ENCODE assay signal across 28 cellular contexts in the genomic region with DNA sequence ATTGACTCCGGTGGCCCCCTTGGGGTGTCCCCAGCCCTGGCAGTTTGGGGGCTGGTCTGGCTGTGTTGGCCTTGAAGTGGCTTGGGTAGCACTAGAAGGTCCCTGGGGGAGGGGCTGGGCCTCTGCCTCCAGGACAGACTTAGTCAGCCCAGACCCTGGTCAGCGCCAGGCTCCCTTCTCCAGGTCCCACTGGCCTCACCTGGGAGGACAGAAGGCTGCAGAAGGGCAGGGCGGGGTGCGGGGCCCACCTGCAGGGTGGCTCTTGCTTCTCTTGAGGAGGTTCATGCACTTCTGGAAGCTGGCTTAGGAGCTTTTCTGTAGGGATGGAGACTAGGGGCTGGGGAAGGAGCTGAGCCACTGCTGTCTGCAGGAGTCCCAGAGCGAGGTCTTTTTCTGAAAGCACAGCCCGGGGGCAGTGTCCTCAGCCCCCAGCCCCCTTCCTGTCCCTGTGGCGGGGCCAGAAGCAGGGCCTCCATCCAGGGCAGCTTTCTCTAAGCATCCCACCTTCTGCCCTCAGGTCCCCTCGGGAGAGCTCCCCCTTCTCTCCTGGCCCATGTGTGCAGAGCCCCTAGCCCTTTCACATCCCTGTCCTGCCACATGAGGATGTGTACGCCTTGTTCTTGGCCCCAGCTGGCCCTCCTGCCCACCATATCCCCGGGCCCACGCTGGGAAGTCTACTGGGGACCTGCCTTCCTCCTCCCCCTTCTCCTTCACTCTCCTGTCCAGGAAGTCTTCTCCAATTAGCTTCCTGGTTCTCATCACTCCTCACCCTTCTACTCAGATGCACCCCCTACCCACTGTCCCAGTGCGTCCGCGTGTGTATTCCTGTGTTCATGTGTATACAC. TPM values are rescaled to one million over a fixed set of nuclear protein-coding genes. Genes with fewer than 3 reads are reported as not detected.
DNase-seq lines count a peak whose midpoint lies in the region; ATAC-seq and TF ChIP-seq lines count a peak whose summit lies in the region.
"Had no signal": no experiment of that assay in that cellular context is flagged by ENCODE, and none has a peak within 500 bp of the region (broad histone marks: within the 10 kb centered on the region; RNA-seq: fewer than 3 reads in every experiment).

No MANE protein-coding gene starts in this region.

- H3K9ac ChIP-seq in SK-N-SH, result no peak overlapping the region
- no peak overlapping the region for H3K9ac ChIP-seq in endodermal cell (ENCODE audit: extremely low read depth, low read length, poor library complexity, severe bottlenecking)

- ATAC-seq in SK-N-SH treated with all-trans-retinoic acid at 6 μM for 48 hours (no peak), HG03135 (IDR thresholded peaks at IDR 0.05; ENCODE audit: unreplicated experiment) (no peak)
- ATAC-seq: activated T-cell treated with anti-CD3 and anti-CD28 coated beads, Interleukin-2, amount 50 U/mL, for 72 hours; gastroesophageal sphincter had no signal

- H3K4me1 ChIP-seq in SK-N-SH (ENCODE audit: control insufficient read depth in 1 of 2, insufficient read depth in 2 of 2, low read depth in 1 of 2, low read length in 1 of 2) (peaks cover 0 to 7% of the 10 kb centered on the region in 2 experiments; a peak in 1 of 4 replicates), endodermal cell (ENCODE audit: control insufficient read depth, insufficient read depth, low read length) (no peaks in the 10 kb centered on the region)
- no peaks in the 10 kb centered on the region for H3K4me1 ChIP-seq in effector memory CD4-positive, alpha-beta T cell (ENCODE audit: control insufficient read depth, insufficient read depth, low read length, poor library complexity, severe bottlenecking)
- H3K4me1 ChIP-seq: ascending aorta, gastroesophageal sphincter, right lobe of liver, SJCRH30 had no signal

- peak; percentile 10 for DNase-seq in SK-N-SH
- DNase-seq in H7, result peak; percentile 45
- DNase-seq in endodermal cell, result peak; percentile 38
- peak; percentile 83 for DNase-seq in osteocyte (ENCODE audit: extremely low spot score, unreplicated experiment)
- DNase-seq in effector memory CD4-positive, alpha-beta T cell, result no peak
- no peak for DNase-seq in NCI-H748 (lab: John Stamatoyannopoulos, UW; ENCODE audit: unreplicated experiment)
- DNase-seq: 8988T; activated T-cell treated with anti-CD3 and anti-CD28 coated beads, Interleukin-2, amount 50 U/mL, for 72 hours; caudate nucleus; hypothalamus; NCI-H1417 treated with DMSO at 0.1 percent for 48 hours; NCI-H345; NCI-H774; SJCRH30; stimulated activated CD4-positive, alpha-beta T cell treated with anti-CD3 and anti-CD28 coated beads, Interleukin-4, amount 100 ng/mL, for 4 hours; stimulated activated naive CD4-positive, alpha-beta T cell; T-helper 1 cell had no signal

- no peak overlapping the region for H3K4me3 ChIP-seq in SK-N-SH (ENCODE audit: low read depth in 2 of 2, low read length in 1 of 2)
- no peak overlapping the region for H3K4me3 ChIP-seq in H7 (ENCODE audit: insufficient read depth, low read depth, low read length)
- H3K4me3 ChIP-seq in endodermal cell (ENCODE audit: low read length), result no peak overlapping the region
- no peak overlapping the region for H3K4me3 ChIP-seq in effector memory CD4-positive, alpha-beta T cell (ENCODE audit: insufficient read depth, low read depth, low read length, poor library complexity, severe bottlenecking)
- H3K4me3 ChIP-seq: ascending aorta, gastroesophageal sphincter, right lobe of liver, SJCRH30 had no signal

- no peaks in the 10 kb centered on the region for H3K79me2 ChIP-seq in SK-N-SH (ENCODE audit: insufficient read depth)

- H3K36me3 ChIP-seq in SK-N-SH (replicated peaks in 1 of 2; ENCODE audit: control insufficient read depth in 1 of 2, insufficient read depth in 2 of 2, low read length in 1 of 2), result no peaks in the 10 kb centered on the region
- H3K36me3 ChIP-seq in H7 (replicated peaks; ENCODE audit: control insufficient read depth, insufficient read depth, low read length), result no peaks in the 10 kb centered on the region
- H3K36me3 ChIP-seq in endodermal cell (ENCODE audit: control insufficient read depth, insufficient read depth, low read length), result no peaks in the 10 kb centered on the region
- no peaks in the 10 kb centered on the region for H3K36me3 ChIP-seq in effector memory CD4-positive, alpha-beta T cell (ENCODE audit: control insufficient read depth, insufficient read depth, low read length)
- H3K36me3 ChIP-seq: ascending aorta, gastroesophageal sphincter, right lobe of liver, SJCRH30 had no signal

- no peak overlapping the region for H3K4me2 ChIP-seq in SK-N-SH

- TF ChIP-seq RAD21 in SK-N-SH (IDR thresholded peaks at IDR 0.05; ENCODE audit: low read length), result no peak

- H3K27me3 ChIP-seq in SK-N-SH (ENCODE audit: insufficient read depth), result no peaks in the 10 kb centered on the region; the same call in 1 of the 2 replicates
- no peaks in the 10 kb centered on the region for H3K27me3 ChIP-seq in H7 (ENCODE audit: control insufficient read depth, insufficient read depth, low read length)
- H3K27me3 ChIP-seq in endodermal cell (ENCODE audit: control insufficient read depth, insufficient read depth, low read length, poor library complexity, severe bottlenecking), result no peaks in the 10 kb centered on the region
- no peaks in the 10 kb centered on the region for H3K27me3 ChIP-seq in effector memory CD4-positive, alpha-beta T cell (replicated peaks; ENCODE audit: control insufficient read depth, insufficient read depth, low read length, poor library complexity, severe bottlenecking)
- H3K27me3 ChIP-seq: ascending aorta, gastroesophageal sphincter, right lobe of liver, SJCRH30 had no signal

- H4K20me1 ChIP-seq in SK-N-SH (ENCODE audit: insufficient read depth), result no peaks in the 10 kb centered on the region

- no peak for TF ChIP-seq CTCF in SK-N-SH (IDR thresholded peaks at IDR 0.05)
- no peak for TF ChIP-seq CTCF in endodermal cell (conservative IDR thresholded peaks at IDR 0.05)
- no peak for TF ChIP-seq CTCF in osteocyte (IDR thresholded peaks at IDR 0.05)

- H3K9me3 Mint-ChIP-seq in endodermal cell, result no peaks in the 10 kb centered on the region
- no peaks in the 10 kb centered on the region for H3K9me3 Mint-ChIP-seq in osteocyte (ENCODE audit: unreplicated experiment)
- H3K9me3 Mint-ChIP-seq: activated T-cell treated with anti-CD3 and anti-CD28 coated beads, Interleukin-2, amount 50 U/mL, for 72 hours; dendritic cell treated with granulocyte-macrophage colony-stimulating factor and Interleukin-4, amounts not matched to agents 40 ng/mL and 50 ng/mL, for 4 days had no signal

- no peaks in the 10 kb centered on the region for H3K9me3 ChIP-seq in SK-N-SH
- no peaks in the 10 kb centered on the region for H3K9me3 ChIP-seq in endodermal cell (ENCODE audit: control insufficient read depth, low read length)
- H3K9me3 ChIP-seq in effector memory CD4-positive, alpha-beta T cell (ENCODE audit: control insufficient read depth, low read length), result no peaks in the 10 kb centered on the region
- H3K9me3 ChIP-seq: ascending aorta, gastroesophageal sphincter, right lobe of liver, SJCRH30 had no signal

- no peak overlapping the region for H3K4me3 Mint-ChIP-seq in endodermal cell
- no peak overlapping the region for H3K4me3 Mint-ChIP-seq in osteocyte (ENCODE audit: unreplicated experiment)
- H3K4me3 Mint-ChIP-seq: activated naive CD8-positive, alpha-beta T cell; activated T-cell treated with anti-CD3 and anti-CD28 coated beads, Interleukin-2, amount 50 U/mL, for 72 hours; dendritic cell treated with granulocyte-macrophage colony-stimulating factor and Interleukin-4, amounts not matched to agents 40 ng/mL and 50 ng/mL, for 4 days had no signal

- peak overlapping the region; percentile 21 for H3K27ac Mint-ChIP-seq in endodermal cell
- no peak overlapping the region for H3K27ac Mint-ChIP-seq in osteocyte (ENCODE audit: unreplicated experiment)
- H3K27ac Mint-ChIP-seq: activated naive CD8-positive, alpha-beta T cell; activated T-cell treated with anti-CD3 and anti-CD28 coated beads, Interleukin-2, amount 50 U/mL, for 72 hours; dendritic cell treated with granulocyte-macrophage colony-stimulating factor and Interleukin-4, amounts not matched to agents 40 ng/mL and 50 ng/mL, for 4 days had no signal

- H3K4me1 Mint-ChIP-seq in endodermal cell, result peaks cover 6% of the 10 kb centered on the region
- H3K4me1 Mint-ChIP-seq in osteocyte (ENCODE audit: unreplicated experiment), result no peaks in the 10 kb centered on the region

- H3K9me2 ChIP-seq in SK-N-SH, result no peaks in the 10 kb centered on the region

- TF ChIP-seq EP300 in SK-N-SH (IDR thresholded peaks at IDR 0.05; ENCODE audit: borderline replicate concordance in 1 of 2, low read depth in 1 of 2, low read length in 1 of 2), result no peak

- H3K36me3 Mint-ChIP-seq in endodermal cell (ENCODE audit: low read depth), result no peaks in the 10 kb centered on the region
- H3K36me3 Mint-ChIP-seq in osteocyte (ENCODE audit: unreplicated experiment), result no peaks in the 10 kb centered on the region
- H3K36me3 Mint-ChIP-seq: activated naive CD8-positive, alpha-beta T cell had no signal

- CTCF ChIA-PET in SK-N-SH (lab: Yijun Ruan, JAX), result interaction anchor here (1.1 to 2.5 kb wide), 2 partner anchors 15 to 225 kb away, joined by 3 to 11 read pairs; no protein-coding TSS in a partner anchor

- 63% methylated on average over 12 of the region's 14 CpGs for WGBS in SK-N-SH (ENCODE audit: low lambda C conversion rate)
- 89 to 96% methylated on average over 8 to 14 of the region's 14 CpGs for WGBS in endodermal cell (ENCODE audit: insufficient coverage in 1 of 2, insufficient read length in 1 of 2), 2 experiments

- peaks cover 2% of the 10 kb centered on the region for H3K27me3 Mint-ChIP-seq in endodermal cell (ENCODE audit: insufficient read depth)
- peaks cover 11% of the 10 kb centered on the region for H3K27me3 Mint-ChIP-seq in osteocyte (ENCODE audit: unreplicated experiment)
- H3K27me3 Mint-ChIP-seq: activated naive CD8-positive, alpha-beta T cell had no signal

- no peak overlapping the region for H2AFZ ChIP-seq in SK-N-SH (ENCODE audit: low read depth)

- POLR2A ChIA-PET in SK-N-SH (lab: Yijun Ruan, JAX), result interaction anchor here (0.6 kb wide), 1 partner anchor 39 kb away, joined by 5 read pairs; no protein-coding TSS in a partner anchor

- H3K27ac ChIP-seq in SK-N-SH (ENCODE audit: low read depth in 2 of 2, low read length in 1 of 2) (no peak overlapping the region), endodermal cell (ENCODE audit: low read depth, low read length) (no peak overlapping the region)
- no peak overlapping the region for H3K27ac ChIP-seq in effector memory CD4-positive, alpha-beta T cell (ENCODE audit: insufficient read depth, low read length, poor library complexity, severe bottlenecking)
- H3K27ac ChIP-seq: ascending aorta, gastroesophageal sphincter, right lobe of liver, SJCRH30 had no signal

- H3F3A ChIP-seq in SK-N-SH (replicated peaks; ENCODE audit: insufficient read depth), result no peaks in the 10 kb centered on the region

RNA-seq across cellular contexts. Expression of a gene that starts 11.0 kb away (rescaled TPM):
- polyA plus RNA-seq in SK-N-SH (2012; rRNA removed), result not detected in 2 replicates
- not detected in 2 replicates for polyA plus RNA-seq in SK-N-SH (2012; cell fraction: cytosol; rRNA removed)
- not detected in 2 replicates for polyA plus RNA-seq in SK-N-SH (2012; cell fraction: nucleus; rRNA removed)
- total RNA-seq in H7 (2014; rRNA removed; shearing (Covaris generic)), result not detected in 2 replicates
- total RNA-seq in endodermal cell (not detected), osteocyte (not detected in 2 replicates)
- not detected for polyA plus RNA-seq in endodermal cell (2013, experiment 1 of 2)
- polyA plus RNA-seq in endodermal cell (2013, experiment 2 of 2), result not detected
- total RNA-seq: activated T-cell treated with anti-CD3 and anti-CD28 coated beads, Interleukin-2, amount 50 U/mL, for 72 hours; ascending aorta; gastroesophageal sphincter; lung microvascular endothelial cell; mucosa of gallbladder; right lobe of liver; SJCRH30; temporal lobe had no signal
- polyA plus RNA-seq: neural cell had no signal

RNA-seq across cellular contexts. Expression of a gene that starts 41.6 kb away (rescaled TPM):
- 11.8 and 15.6 TPM in 2 replicates for polyA plus RNA-seq in SK-N-SH (2012; rRNA removed)
- polyA plus RNA-seq in SK-N-SH (2012; cell fraction: cytosol; rRNA removed), result 14.3 and 14.7 TPM in 2 replicates
- 16.4 and 24.8 TPM in 2 replicates for polyA plus RNA-seq in SK-N-SH (2012; cell fraction: nucleus; rRNA removed)
- 35.0 and 35.1 TPM in 2 replicates for total RNA-seq in H7 (2014; rRNA removed; shearing (Covaris generic))
- total RNA-seq in endodermal cell (100 to 1,000 TPM in 1 of 2 donors, 10 to 100 TPM in 1; 95.4 to 103 TPM), osteocyte (58.1 and 60.3 TPM in 2 replicates)
- 47.6 TPM for polyA plus RNA-seq in endodermal cell (2013, experiment 1 of 2)
- 46.7 TPM for polyA plus RNA-seq in endodermal cell (2013, experiment 2 of 2)

Comparison
In these comparisons a context has a peak if more than half of its experiments do, and no peak if none do; other contexts are left out.
1. DNase-seq: peak in SK-N-SH (single experiment), H7 (single experiment), endodermal cell (single experiment) and osteocyte (single experiment); none in effector memory CD4-positive, alpha-beta T cell (0 of 3) and NCI-H748 (single experiment).